ENCODE assay signal across 9 cellular contexts in the genomic region with DNA sequence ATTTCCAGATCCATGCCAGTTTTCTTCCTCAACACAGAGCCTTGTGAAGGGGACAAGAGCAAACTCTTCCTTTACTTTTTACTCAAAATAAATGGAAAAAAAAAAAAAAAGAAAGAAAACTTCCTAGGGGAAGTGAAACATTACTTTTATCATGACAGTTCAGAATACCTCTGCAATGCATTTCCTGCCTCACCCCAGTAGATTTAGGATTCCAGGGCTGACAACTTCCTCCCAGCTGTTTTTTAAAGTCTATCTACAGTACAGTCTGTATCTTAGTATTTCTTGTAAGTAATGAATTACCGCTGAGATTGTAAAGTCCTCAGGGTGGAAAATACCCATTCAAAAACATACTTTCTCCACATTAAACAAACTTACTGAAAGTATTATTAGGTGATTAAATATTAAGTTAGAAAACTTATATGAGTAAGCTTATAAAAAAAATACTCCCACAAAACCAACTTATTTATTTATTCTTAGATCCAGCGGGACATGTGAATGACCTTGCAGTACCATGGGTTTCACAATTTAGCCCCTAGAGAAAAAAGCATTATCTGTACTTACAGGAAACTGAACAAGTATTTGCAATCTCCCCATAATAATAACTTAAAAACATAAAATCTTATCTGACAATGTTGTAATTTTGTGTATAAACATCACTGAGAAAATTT.
DNase-seq lines count a peak whose midpoint lies in the region; ATAC-seq, FAIRE-seq and TF ChIP-seq lines count a peak whose summit lies in the region.
"Had no signal": no experiment of that assay in that cellular context is flagged by ENCODE, and none has a peak within 500 bp of the region (broad histone marks: within the 10 kb centered on the region; RNA-seq: fewer than 3 reads in every experiment).

No MANE protein-coding gene starts in this region.

- no peaks in the 10 kb centered on the region for H3K27me3 ChIP-seq in keratinocyte (ENCODE audit: control insufficient read depth, extremely low read depth, insufficient read depth, low read length)

- no peak for DNase-seq in activated CD4-positive, alpha-beta T cell treated with anti-CD3 and anti-CD28 coated beads, Interleukin-2, amount 10 ng/mL, durations not matched to agents 7 days and 5 days
- DNase-seq in activated CD4-positive, alpha-beta T cell treated with anti-CD3 and anti-CD28 coated beads for 1 hour: no peak
- DNase-seq in keratinocyte (ENCODE audit: low read depth, low spot score) (no peak), type B pancreatic cell (ENCODE audit: extremely low spot score, unreplicated experiment) (no peak), SHP77 (lab: John Stamatoyannopoulos, UW) (no peak)
- DNase-seq: stimulated activated CD4-positive, alpha-beta T cell treated with anti-CD3 and anti-CD28 coated beads, Interleukin-4, amount 100 ng/mL, for 1 hour had no signal

- CTCF ChIA-PET in activated CD4-positive, alpha-beta T cell treated with anti-CD3 and anti-CD28 coated beads, Interleukin-2, amount 10 ng/mL, durations not matched to agents 7 days and 5 days (lab: Charles Lee): interaction anchor here (0.5 to 5.2 kb wide), 2 partner anchors 12 to 292 kb away, joined by 3 to 23 read pairs; no protein-coding TSS in a partner anchor

- no peaks in the 10 kb centered on the region for H3K9me3 ChIP-seq in keratinocyte (ENCODE audit: control insufficient read depth, low read depth, low read length)

- H3K4me1 ChIP-seq in keratinocyte (ENCODE audit: control insufficient read depth, extremely low read depth, insufficient read depth, low read length): peaks cover 49% of the 10 kb centered on the region

- TF ChIP-seq CTCF in keratinocyte (optimal IDR thresholded peaks at IDR 0.05 in 1 of 3, IDR thresholded peaks at IDR 0.05 in 1 of 3, conservative IDR thresholded peaks at IDR 0.05 in 1 of 3; ENCODE audit: extremely low read depth in 1 of 3, insufficient read depth in 2 of 3, low read length in 3 of 3) (no peak), type B pancreatic cell (conservative IDR thresholded peaks at IDR 0.05) (no peak)

- H3K27ac Mint-ChIP-seq in activated CD4-positive, alpha-beta T cell treated with anti-CD3 and anti-CD28 coated beads, Interleukin-2, amount 10 ng/mL, durations not matched to agents 7 days and 5 days: peak overlapping the region; percentile 14
- H3K27ac Mint-ChIP-seq in type B pancreatic cell: peak overlapping the region; percentile 92

- H3K27ac ChIP-seq in adipose tissue (ENCODE audit: low read depth, low read length): peak overlapping the region; percentile 71
- H3K27ac ChIP-seq in keratinocyte (ENCODE audit: control insufficient read depth, insufficient read depth, low read length): peak overlapping the region; percentile 51

- POLR2A ChIA-PET in activated CD4-positive, alpha-beta T cell treated with anti-CD3 and anti-CD28 coated beads, Interleukin-2, amount 10 ng/mL, durations not matched to agents 7 days and 5 days (lab: Charles Lee): no interaction called here

- peaks cover 22% of the 10 kb centered on the region for H3K36me3 Mint-ChIP-seq in activated CD4-positive, alpha-beta T cell treated with anti-CD3 and anti-CD28 coated beads, Interleukin-2, amount 10 ng/mL, durations not matched to agents 7 days and 5 days (ENCODE audit: low read depth)
- peaks cover 10% of the 10 kb centered on the region for H3K36me3 Mint-ChIP-seq in type B pancreatic cell

- no peaks in the 10 kb centered on the region for H4K20me1 ChIP-seq in keratinocyte (ENCODE audit: control insufficient read depth, extremely low read depth, insufficient read depth, low read length)

- H3K79me2 ChIP-seq in keratinocyte (ENCODE audit: control insufficient read depth, insufficient read depth, low read length): peaks cover 96% of the 10 kb centered on the region

- no peak overlapping the region for H3K9ac ChIP-seq in keratinocyte (ENCODE audit: control insufficient read depth, extremely low read depth, insufficient read depth, low read length)

- FAIRE-seq in keratinocyte (lab: Jason Lieb, UNC): peak; percentile 59

- no peak overlapping the region for H2AFZ ChIP-seq in keratinocyte (ENCODE audit: control insufficient read depth, low read length)

- H3K36me3 ChIP-seq in keratinocyte (ENCODE audit: control insufficient read depth in 2 of 2, extremely low read depth in 1 of 2, insufficient read depth in 2 of 2, low read length in 2 of 2): no peaks in the 10 kb centered on the region

- H3K4me3 ChIP-seq in keratinocyte (ENCODE audit: control insufficient read depth in 2 of 3, extremely low read depth in 1 of 3, insufficient read depth in 2 of 3, low read depth in 1 of 3, low read length in 3 of 3): no peak overlapping the region

- H3K4me1 Mint-ChIP-seq in activated CD4-positive, alpha-beta T cell treated with anti-CD3 and anti-CD28 coated beads, Interleukin-2, amount 10 ng/mL, durations not matched to agents 7 days and 5 days: peaks cover 80% of the 10 kb centered on the region
- H3K4me1 Mint-ChIP-seq in type B pancreatic cell (ENCODE audit: unreplicated experiment): peaks cover 55% of the 10 kb centered on the region

- no peak overlapping the region for H3K4me3 Mint-ChIP-seq in activated CD4-positive, alpha-beta T cell treated with anti-CD3 and anti-CD28 coated beads, Interleukin-2, amount 10 ng/mL, durations not matched to agents 7 days and 5 days
- peak overlapping the region; percentile 32 for H3K4me3 Mint-ChIP-seq in type B pancreatic cell

- ATAC-seq in GM18502 (IDR thresholded peaks at IDR 0.05; ENCODE audit: poor library complexity, unreplicated experiment) (no peak), HG03159 (IDR thresholded peaks at IDR 0.05; ENCODE audit: unreplicated experiment) (no peak)

- peak overlapping the region; percentile 22 for H3K4me2 ChIP-seq in keratinocyte (ENCODE audit: control insufficient read depth, extremely low read depth, insufficient read depth, low read depth, low read length)

- H3K27me3 Mint-ChIP-seq in activated CD4-positive, alpha-beta T cell treated with anti-CD3 and anti-CD28 coated beads, Interleukin-2, amount 10 ng/mL, durations not matched to agents 7 days and 5 days: no peaks in the 10 kb centered on the region
- H3K27me3 Mint-ChIP-seq in type B pancreatic cell: no peaks in the 10 kb centered on the region

- dilution Hi-C loops in keratinocyte (cut with MboI; ENCODE audit: extremely low pct_ligation_motif_present, low sequenced_read_pairs): no loop called here

- no peaks in the 10 kb centered on the region for H3K9me1 ChIP-seq in keratinocyte (ENCODE audit: control insufficient read depth, extremely low read depth, insufficient read depth, low read length)

- 8 to 55% (median 17%) methylated on average over 2 of the region's 2 CpGs for WGBS in adipose tissue, 3 donors

- no peaks in the 10 kb centered on the region for H3K9me3 Mint-ChIP-seq in activated CD4-positive, alpha-beta T cell treated with anti-CD3 and anti-CD28 coated beads, Interleukin-2, amount 10 ng/mL, durations not matched to agents 7 days and 5 days
- no peaks in the 10 kb centered on the region for H3K9me3 Mint-ChIP-seq in type B pancreatic cell
